Comparison of ENCODE assay signal across 12 cellular contexts in genomic region chr2:35978218-35978617, GRCh38.
A peak's percentile ranks its signal among the peaks of the same experiment; 100 is the strongest.
DNase-seq lines count a peak whose midpoint lies in the region; ATAC-seq lines count a peak whose summit lies in the region.
"Had no signal": no experiment of that assay in that cellular context is flagged by ENCODE, and none has a peak within 500 bp of the region (broad histone marks: within the 10 kb centered on the region; RNA-seq: fewer than 3 reads in every experiment).

No MANE protein-coding gene starts in this region.

- POLR2A ChIA-PET in activated CD8-positive, alpha-beta T cell treated with anti-CD3 and anti-CD28 coated beads, Interleukin-2, amount 10 ng/mL, durations not matched to agents 7 days and 5 days (lab: Charles Lee), result no interaction called here

- no peaks in the 10 kb centered on the region for H3K9me3 Mint-ChIP-seq in activated CD8-positive, alpha-beta T cell treated with anti-CD3 and anti-CD28 coated beads, Interleukin-2, amount 10 ng/mL, durations not matched to agents 7 days and 5 days (ENCODE audit: insufficient read depth)
- H3K9me3 Mint-ChIP-seq: brain had no signal

- H3K36me3 Mint-ChIP-seq in activated CD8-positive, alpha-beta T cell treated with anti-CD3 and anti-CD28 coated beads, Interleukin-2, amount 10 ng/mL, durations not matched to agents 7 days and 5 days (ENCODE audit: low read depth), result no peaks in the 10 kb centered on the region
- H3K36me3 Mint-ChIP-seq: brain had no signal

- in situ Hi-C loops in G401 (cut with HindIII; ENCODE audit: low sequenced_read_pairs), result no loop called here

- H3K27ac Mint-ChIP-seq in activated CD8-positive, alpha-beta T cell treated with anti-CD3 and anti-CD28 coated beads, Interleukin-2, amount 10 ng/mL, durations not matched to agents 7 days and 5 days, result no peak overlapping the region
- H3K27ac Mint-ChIP-seq: brain, progenitor cell of endocrine pancreas had no signal

- H3K4me3 Mint-ChIP-seq in activated CD8-positive, alpha-beta T cell treated with anti-CD3 and anti-CD28 coated beads, Interleukin-2, amount 10 ng/mL, durations not matched to agents 7 days and 5 days, result peak overlapping the region; percentile 23
- H3K4me3 Mint-ChIP-seq: brain had no signal

- peaks cover 11% of the 10 kb centered on the region for H3K4me1 Mint-ChIP-seq in activated CD8-positive, alpha-beta T cell treated with anti-CD3 and anti-CD28 coated beads, Interleukin-2, amount 10 ng/mL, durations not matched to agents 7 days and 5 days (ENCODE audit: low read depth)

- DNase-seq in activated CD8-positive, alpha-beta T cell treated with anti-CD3 and anti-CD28 coated beads, Interleukin-2, amount 10 ng/mL, durations not matched to agents 7 days and 5 days, result no peak
- DNase-seq in globus pallidus (ENCODE audit: low spot score), result no peak
- DNase-seq in amygdala (lab: John Stamatoyannopoulos, UW), result no peak
- no peak for DNase-seq in HuH-7.5 (ENCODE audit: low spot score)
- DNase-seq in G401 (ENCODE audit: low spot score), result no peak
- DNase-seq: NCI-H2081 treated with DMSO at 0.1 percent for 48 hours, SHP77 treated with DMSO at 0.1 percent for 48 hours had no signal

- ATAC-seq in GM18858 (IDR thresholded peaks at IDR 0.05; ENCODE audit: unreplicated experiment) (peak; percentile 99), GM21381 (IDR thresholded peaks at IDR 0.05; ENCODE audit: unreplicated experiment) (peak; percentile 93), HG03060 (IDR thresholded peaks at IDR 0.05; ENCODE audit: low read depth, unreplicated experiment) (peak; percentile 96)
- peak; percentile 87 for ATAC-seq in activated CD8-positive, alpha-beta T cell treated with anti-CD3 and anti-CD28 coated beads, Interleukin-2, amount 10 ng/mL, durations not matched to agents 7 days and 5 days

- H3K27me3 Mint-ChIP-seq in activated CD8-positive, alpha-beta T cell treated with anti-CD3 and anti-CD28 coated beads, Interleukin-2, amount 10 ng/mL, durations not matched to agents 7 days and 5 days (ENCODE audit: low read depth), result peaks cover 6% of the 10 kb centered on the region
- H3K27me3 Mint-ChIP-seq: progenitor cell of endocrine pancreas had no signal

- CTCF ChIA-PET in activated CD8-positive, alpha-beta T cell treated with anti-CD3 and anti-CD28 coated beads, Interleukin-2, amount 10 ng/mL, durations not matched to agents 7 days and 5 days (lab: Charles Lee), result interaction anchor here (1.0 kb wide), 1 partner anchor 686 kb away, joined by 3 read pairs; no protein-coding TSS in a partner anchor
